In genomic region chr17:63314766-63315165, GRCh38 we compare ENCODE assay signal across 15 cellular contexts.
A peak's percentile ranks its signal among the peaks of the same experiment; 100 is the strongest.
DNase-seq lines count a peak whose midpoint lies in the region; ATAC-seq and TF ChIP-seq lines count a peak whose summit lies in the region.
"Had no signal": no experiment of that assay in that cellular context is flagged by ENCODE, and none has a peak within 500 bp of the region (broad histone marks: within the 10 kb centered on the region; RNA-seq: fewer than 3 reads in every experiment).

No MANE protein-coding gene starts in this region.

- H3K27ac Mint-ChIP-seq in WTC11: 0 out of 2 replicates have a peak overlapping the region, but pooled peaks have one; percentile 4
- H3K27ac Mint-ChIP-seq: CD4-positive, alpha-beta T cell had no signal

- peak; percentile 58 to 80 for DNase-seq in NCI-H526 (lab: John Stamatoyannopoulos, UW)
- DNase-seq in WTC11 (ENCODE audit: low spot score): no peak
- DNase-seq in kidney tubule cell (ENCODE audit: low spot score): peak; percentile 27
- no peak for DNase-seq in coronary artery (ENCODE audit: low spot score)
- no peak for DNase-seq in omental fat pad (ENCODE audit: low spot score)
- DNase-seq in NCI-H1105 (lab: John Stamatoyannopoulos, UW): no peak
- DNase-seq: ACHN; BE2C; Caco-2; CD4-positive, alpha-beta T cell; GM23248; HCEC 1CT; IMR-90 had no signal

- peaks cover 14% of the 10 kb centered on the region for H3K9me3 Mint-ChIP-seq in WTC11
- H3K9me3 Mint-ChIP-seq: CD4-positive, alpha-beta T cell had no signal

- no peak overlapping the region for H3K4me3 Mint-ChIP-seq in WTC11
- H3K4me3 Mint-ChIP-seq: CD4-positive, alpha-beta T cell had no signal

- no peak for ATAC-seq in WTC11
- no peak for ATAC-seq in omental fat pad (ENCODE audit: low FRiP score)

- H3K36me3 Mint-ChIP-seq in WTC11: no peaks in the 10 kb centered on the region

- POLR2A ChIA-PET in WTC11 (lab: Charles Lee): no interaction called here

- no peaks in the 10 kb centered on the region for H3K4me1 Mint-ChIP-seq in WTC11

- no peak overlapping the region for H3K4me3 ChIP-seq in coronary artery
- H3K4me3 ChIP-seq: GM23248 had no signal

- CTCF ChIA-PET in WTC11 (lab: Charles Lee): interaction anchor here (0.6 to 1.2 kb wide), 2 partner anchors 111 to 114 kb away, joined by 3 read pairs; no protein-coding TSS in a partner anchor

- H3K27ac ChIP-seq in temporal lobe (ENCODE audit: low read depth, low read length): peak overlapping the region; percentile 27
- H3K27ac ChIP-seq in coronary artery: no peak overlapping the region
- H3K27ac ChIP-seq: C4-2B, GM23248 had no signal

- H3K27me3 Mint-ChIP-seq in WTC11 (ENCODE audit: low read depth): no peaks in the 10 kb centered on the region
- H3K27me3 Mint-ChIP-seq: CD4-positive, alpha-beta T cell had no signal

- TF ChIP-seq CTCF in WTC11 (IDR thresholded peaks at IDR 0.05) (no peak), coronary artery (IDR thresholded peaks at IDR 0.05) (no peak), omental fat pad (IDR thresholded peaks at IDR 0.05) (no peak)

TF ChIP-seq in WTC11, 78 proteins besides CTCF, POLR2A, EP300 and RAD21:
- TF ChIP-seq TP53 (CRISPR knock-in tag; IDR thresholded peaks at IDR 0.05): no peak
- no peak for TF ChIP-seq AFF4 (CRISPR knock-in tag; IDR thresholded peaks at IDR 0.05; ENCODE audit: borderline replicate concordance)

Comparison
In these comparisons a context has a peak if more than half of its experiments do, and no peak if none do; other contexts are left out.
1. DNase-seq: peak in NCI-H526 (2 of 2) and kidney tubule cell (single experiment); none in WTC11 (single experiment), coronary artery (single experiment), omental fat pad (single experiment) and NCI-H1105 (single experiment).